In the genomic region with DNA sequence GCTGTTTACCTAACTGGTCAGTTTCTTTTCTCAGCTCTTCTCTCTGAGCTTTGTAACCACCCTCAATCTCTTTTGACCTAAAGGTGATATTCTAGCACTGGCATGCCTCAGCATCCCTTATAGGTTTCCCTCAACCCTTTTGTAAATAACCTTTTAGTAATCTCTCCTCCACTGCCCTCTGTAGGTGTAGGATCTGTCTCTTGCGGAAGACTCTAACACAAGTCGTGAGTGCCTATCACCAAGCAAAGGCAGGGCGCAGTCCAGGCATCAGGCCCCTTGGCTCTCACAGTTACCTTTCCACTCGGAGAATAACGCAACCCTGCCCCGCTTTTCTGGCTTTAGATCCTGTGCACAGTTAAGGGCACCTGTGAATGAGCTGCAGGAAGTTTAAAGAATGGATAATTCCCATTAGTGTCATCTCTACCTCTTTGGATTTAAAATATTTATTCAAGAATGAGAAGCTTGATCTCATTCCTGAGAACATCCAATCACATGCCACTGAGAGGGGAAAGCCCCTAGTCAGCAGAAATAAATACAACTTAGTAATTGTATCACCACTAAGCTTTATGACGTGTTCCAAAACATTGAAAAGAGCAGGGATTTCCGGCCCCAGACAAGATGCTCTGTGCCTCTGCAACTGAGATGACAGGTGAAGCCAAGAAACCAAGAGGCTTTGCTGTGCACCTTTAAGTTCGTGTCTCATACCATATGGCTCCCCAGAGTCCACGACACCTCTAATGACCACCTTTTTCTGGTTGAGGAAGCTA, we compare ENCODE assay signal across 1 cellular context.
TF ChIP-seq lines count a peak whose summit lies in the region.

No MANE protein-coding gene starts in this region.

TF ChIP-seq in GM23338, 12 proteins besides CTCF, POLR2A, EP300 and RAD21 (continued from another document):
- TF ChIP-seq ZNF462 (CRISPR knock-in tag; IDR thresholded peaks at IDR 0.05): no peak
- TF ChIP-seq JUNB (IDR thresholded peaks at IDR 0.05; ENCODE audit: unreplicated experiment): no peak
- TF ChIP-seq CREB1 (CRISPR knock-in tag; IDR thresholded peaks at IDR 0.05; ENCODE audit: low read depth): no peak
- TF ChIP-seq ZNF331 (CRISPR knock-in tag; IDR thresholded peaks at IDR 0.05; ENCODE audit: low read depth): no peak
- TF ChIP-seq NANOG (IDR thresholded peaks at IDR 0.05; ENCODE audit: borderline replicate concordance): no peak
- TF ChIP-seq ZNF114 (CRISPR knock-in tag; IDR thresholded peaks at IDR 0.05): no peak
- TF ChIP-seq STAT1 (IDR thresholded peaks at IDR 0.05; ENCODE audit: unreplicated experiment): no peak
- no peak for TF ChIP-seq POLR2AphosphoS5 (IDR thresholded peaks at IDR 0.05; ENCODE audit: low read depth)
